ENCODE assay signal across 25 cellular contexts in the genomic region with DNA sequence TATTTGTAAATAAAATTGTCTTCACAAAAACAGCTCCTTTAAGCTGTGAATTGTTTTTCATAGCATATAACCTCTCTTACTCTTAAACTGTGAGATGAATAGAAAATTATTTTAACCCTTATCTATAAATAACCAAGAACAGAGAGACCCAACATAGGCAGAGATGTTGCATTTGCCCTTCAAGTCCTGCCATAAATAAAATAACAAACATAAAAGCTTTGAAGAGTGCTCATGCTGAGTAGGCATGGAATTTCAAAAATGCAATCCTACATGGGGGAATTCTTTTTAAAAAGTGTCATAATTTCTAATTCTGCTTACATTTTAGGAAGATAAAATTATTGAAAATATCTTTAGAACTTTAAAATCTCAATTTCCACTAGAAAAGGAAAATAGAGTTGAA.
DNase-seq lines count a peak whose midpoint lies in the region; ATAC-seq, FAIRE-seq and TF ChIP-seq lines count a peak whose summit lies in the region.
"Had no signal": no experiment of that assay in that cellular context is flagged by ENCODE, and none has a peak within 500 bp of the region (broad histone marks: within the 10 kb centered on the region; RNA-seq: fewer than 3 reads in every experiment).

No MANE protein-coding gene starts in this region.

- H3K27me3 Mint-ChIP-seq in Calu3 (ENCODE audit: unreplicated experiment): no peaks in the 10 kb centered on the region
- H3K27me3 Mint-ChIP-seq: CD4-positive, CD25-positive, alpha-beta regulatory T cell had no signal

- no peaks in the 10 kb centered on the region for H3K79me2 ChIP-seq in GM23248 (ENCODE audit: insufficient read depth)
- no peaks in the 10 kb centered on the region for H3K79me2 ChIP-seq in PC-9 (ENCODE audit: low read depth)
- no peaks in the 10 kb centered on the region for H3K79me2 ChIP-seq in H1 (ENCODE audit: control insufficient read depth in 1 of 2, insufficient read depth in 2 of 2, low read length in 2 of 2)

- H4K8ac ChIP-seq in H1 (ENCODE audit: extremely low read depth, insufficient read depth, low read length): no peak overlapping the region

- H3K4me1 Mint-ChIP-seq in Calu3 (ENCODE audit: low read depth, unreplicated experiment): no peaks in the 10 kb centered on the region
- H3K4me1 Mint-ChIP-seq: CD4-positive, CD25-positive, alpha-beta regulatory T cell had no signal

- H3K4me2 ChIP-seq in GM23248 (ENCODE audit: unreplicated experiment) (peak overlapping the region; percentile 52), PC-9 (no peak overlapping the region), H1 (ENCODE audit: insufficient read depth in 1 of 2, low read depth in 2 of 2, low read length in 2 of 2) (no peak overlapping the region), skeletal muscle satellite cell (ENCODE audit: low read length) (peak overlapping the region; percentile 9)
- H3K4me2 ChIP-seq: BLaER1 had no signal

- no peak for TF ChIP-seq RAD21 in H1 (IDR thresholded peaks at IDR 0.05 in 1 of 2, conservative IDR thresholded peaks at IDR 0.05 in 1 of 2; ENCODE audit: low read depth in 2 of 2, low read length in 2 of 2)

- no peak overlapping the region for H3K56ac ChIP-seq in H1 (replicated peaks; ENCODE audit: insufficient read length, low read depth, low read length)

- no peaks in the 10 kb centered on the region for H3K23me2 ChIP-seq in H1 (ENCODE audit: low read depth, low read length)

- intact Hi-C loops in PC-9 (cut with micrococcal nuclease; ENCODE audit: unreplicated experiment) (no loop called here), Calu3 (cut with micrococcal nuclease; ENCODE audit: unreplicated experiment) (no loop called here)

- no peak overlapping the region for H2AK5ac ChIP-seq in H1 (ENCODE audit: low read depth, low read length)

- no peak overlapping the region for H2BK120ac ChIP-seq in H1 (replicated peaks; ENCODE audit: low read depth, low read length)

- no peak for FAIRE-seq in H1 (lab: Jason Lieb, UNC)
- FAIRE-seq: D721Med, GM18507, HepG2 had no signal

- H4K20me1 ChIP-seq in GM23248 (ENCODE audit: insufficient read depth) (no peaks in the 10 kb centered on the region), PC-9 (ENCODE audit: insufficient read depth) (no peaks in the 10 kb centered on the region), H1 (replicated peaks in 1 of 2; ENCODE audit: control insufficient read depth in 1 of 2, insufficient read depth in 2 of 2, low read length in 2 of 2) (no peaks in the 10 kb centered on the region)
- H4K20me1 ChIP-seq: BLaER1 had no signal

- H3K9me2 ChIP-seq in GM23248 (ENCODE audit: insufficient read depth) (no peaks in the 10 kb centered on the region), PC-9 (ENCODE audit: insufficient read depth) (no peaks in the 10 kb centered on the region)

- H3K4me1 ChIP-seq in GM23248 (ENCODE audit: insufficient read depth) (peaks cover 8% of the 10 kb centered on the region; the same call in 1 of the 2 replicates), PC-9 (replicated peaks; ENCODE audit: insufficient read depth) (no peaks in the 10 kb centered on the region), H1 (replicated peaks in 1 of 4; ENCODE audit: control insufficient read depth in 3 of 4, insufficient read depth in 4 of 4, low read length in 3 of 4) (no peaks in the 10 kb centered on the region), skeletal muscle satellite cell (ENCODE audit: control insufficient read depth, insufficient read depth, low read length) (peaks cover 14% of the 10 kb centered on the region)
- H3K4me1 ChIP-seq: BLaER1 had no signal

- no peak overlapping the region for H3K4ac ChIP-seq in H1 (replicated peaks; ENCODE audit: insufficient read length, low read depth, low read length)

- H3K4me3 Mint-ChIP-seq in Calu3 (ENCODE audit: low read depth, unreplicated experiment): no peak overlapping the region
- H3K4me3 Mint-ChIP-seq: CD4-positive, CD25-positive, alpha-beta regulatory T cell had no signal

- no peak overlapping the region for H4K91ac ChIP-seq in H1 (replicated peaks; ENCODE audit: insufficient read length, low read length)

- no peak overlapping the region for H2BK20ac ChIP-seq in H1 (ENCODE audit: low read length)

- TF ChIP-seq EP300 in H1 (IDR thresholded peaks at IDR 0.05; ENCODE audit: borderline replicate concordance in 1 of 2, low read depth in 2 of 2, low read length in 2 of 2): no peak

- H3K18ac ChIP-seq in H1 (ENCODE audit: extremely low read depth, low read length): no peak overlapping the region

- H2BK12ac ChIP-seq in H1 (ENCODE audit: low read depth, low read length): no peak overlapping the region

- TF ChIP-seq POLR2A in H1 (IDR thresholded peaks at IDR 0.05; ENCODE audit: control extremely low read depth in 1 of 2, low read depth in 2 of 2, low read length in 2 of 2): no peak

- H3K27ac Mint-ChIP-seq in Calu3 (ENCODE audit: unreplicated experiment): no peak overlapping the region
- H3K27ac Mint-ChIP-seq: CD4-positive, CD25-positive, alpha-beta regulatory T cell had no signal

- H2BK5ac ChIP-seq in H1 (ENCODE audit: low read depth, low read length): no peak overlapping the region

- H3K36me3 Mint-ChIP-seq in Calu3 (ENCODE audit: insufficient read depth, unreplicated experiment): no peaks in the 10 kb centered on the region
- H3K36me3 Mint-ChIP-seq: CD4-positive, CD25-positive, alpha-beta regulatory T cell had no signal

- H3F3A ChIP-seq in GM23248 (ENCODE audit: insufficient read depth) (no peaks in the 10 kb centered on the region; the same call in 1 of the 2 replicates), PC-9 (ENCODE audit: insufficient read depth, low read depth) (no peaks in the 10 kb centered on the region)

- H3K9me3 Mint-ChIP-seq in Calu3 (ENCODE audit: low read depth, unreplicated experiment): no peaks in the 10 kb centered on the region

- TF ChIP-seq CTCF in PC-9 (conservative IDR thresholded peaks at IDR 0.05): no peak
- TF ChIP-seq CTCF in H1 (IDR thresholded peaks at IDR 0.05; ENCODE audit: control extremely low read depth in 1 of 3, insufficient read depth in 1 of 3, low read depth in 1 of 3, low read length in 3 of 3): no peak
- no peak for TF ChIP-seq CTCF in Calu3 (IDR thresholded peaks at IDR 0.05; ENCODE audit: unreplicated experiment)

- DNase-seq in GM23248: no peak
- DNase-seq in PC-9: no peak
- DNase-seq in H1 (ENCODE audit: low read depth in 1 of 2, low spot score in 2 of 2): no peak
- DNase-seq in SIG-M5 treated with dmso at 0.1 percent for 504 hours (lab: John Stamatoyannopoulos, UW; ENCODE audit: unreplicated experiment): no peak
- no peak for DNase-seq in Calu3
- DNase-seq: CD4-positive, CD25-positive, alpha-beta regulatory T cell; GOT3; Karpas-422; MV-4-11; NCI-H1105; NCI-H146; NCI-H2029; NCI-H446 treated with DMSO at 0.1 percent for 48 hours; NCI-H526; NCI-H82; SHP77 had no signal

- no peak overlapping the region for H3K9ac ChIP-seq in GM23248
- no peak overlapping the region for H3K9ac ChIP-seq in H1 (replicated peaks in 1 of 4; ENCODE audit: extremely low read depth in 1 of 4, low read depth in 3 of 4, low read length in 3 of 4)
- no peak overlapping the region for H3K9ac ChIP-seq in skeletal muscle satellite cell (ENCODE audit: low read depth, low read length)
- H3K9ac ChIP-seq: BLaER1 had no signal

- POLR2A ChIA-PET in PC-9 (lab: Charles Lee; ENCODE audit: unreplicated experiment): no interaction called here
- POLR2A ChIA-PET in H1 (lab: Charles Lee; ENCODE audit: partially characterized antibody): no interaction called here

- BruUV-seq in PC-9 (replicated peaks; lab: Mats Ljungman, UMichigan) (no TSS peak), Calu3 (replicated peaks; lab: Mats Ljungman, UMichigan) (no TSS peak)

- H3K27me3 ChIP-seq in GM23248 (replicated peaks; ENCODE audit: insufficient read depth): no peaks in the 10 kb centered on the region
- H3K27me3 ChIP-seq in PC-9 (ENCODE audit: insufficient read depth, low read depth): no peaks in the 10 kb centered on the region
- H3K27me3 ChIP-seq in H1 (replicated peaks in 1 of 4; ENCODE audit: control insufficient read depth in 3 of 4, extremely low read depth in 1 of 4, insufficient read depth in 3 of 4, low read length in 3 of 4): no peaks in the 10 kb centered on the region
- no peaks in the 10 kb centered on the region for H3K27me3 ChIP-seq in skeletal muscle satellite cell (ENCODE audit: control insufficient read depth, insufficient read depth, low read length)
- H3K27me3 ChIP-seq: BLaER1 had no signal

- CTCF ChIA-PET in PC-9 (lab: Charles Lee) (no interaction called here), H1 (lab: Charles Lee; ENCODE audit: partially characterized antibody) (interaction anchor here (1.5 kb wide), 1 partner anchor 45 kb away, joined by 5 read pairs; no protein-coding TSS in a partner anchor), Calu3 (lab: Charles Lee) (interaction anchor here (0.7 kb wide), 1 partner anchor 218 kb away, joined by 5 read pairs; no protein-coding TSS in a partner anchor)

- no peak overlapping the region for H3K23ac ChIP-seq in H1 (ENCODE audit: insufficient read length)

- H3K36me3 ChIP-seq in GM23248 (ENCODE audit: low read depth) (no peaks in the 10 kb centered on the region), PC-9 (ENCODE audit: low read depth) (no peaks in the 10 kb centered on the region), H1 (ENCODE audit: control insufficient read depth in 2 of 4, insufficient read depth in 4 of 4, low read length in 3 of 4) (no peaks in the 10 kb centered on the region), skeletal muscle satellite cell (ENCODE audit: insufficient read depth, low read length) (no peaks in the 10 kb centered on the region)
- H3K36me3 ChIP-seq: BLaER1 had no signal

- H2AFZ ChIP-seq in GM23248: 0 out of 2 replicates have a peak overlapping the region, but pooled peaks have one; percentile 3
- 0 out of 2 replicates have a peak overlapping the region, but pooled peaks have one; percentile 24 for H2AFZ ChIP-seq in PC-9
- H2AFZ ChIP-seq in H1 (ENCODE audit: low read length): no peak overlapping the region

- H3K79me1 ChIP-seq in H1 (ENCODE audit: low read depth, low read length): no peaks in the 10 kb centered on the region

- no peak overlapping the region for H3K27ac ChIP-seq in GM23248
- no peak overlapping the region for H3K27ac ChIP-seq in PC-9
- H3K27ac ChIP-seq in H1 (ENCODE audit: low read depth, low read length): no peak overlapping the region
- H3K27ac ChIP-seq: BLaER1, RWPE1 had no signal

- no peak for ATAC-seq in GM21447 (IDR thresholded peaks at IDR 0.05; ENCODE audit: unreplicated experiment)
- ATAC-seq: HCT116, HepG2, SK-N-SH treated with all-trans-retinoic acid at 6 μM for 48 hours had no signal

- in situ Hi-C loops in GM23248 (cut with MboI): no loop called here

- no peak overlapping the region for H4K5ac ChIP-seq in H1 (ENCODE audit: insufficient read length, low read depth, low read length)

- H3K9me3 ChIP-seq in GM23248 (ENCODE audit: low read depth) (no peaks in the 10 kb centered on the region), PC-9 (ENCODE audit: insufficient read depth, low read depth) (no peaks in the 10 kb centered on the region), H1 (ENCODE audit: insufficient read depth in 2 of 2, low read depth in 1 of 2, low read length in 1 of 2) (no peaks in the 10 kb centered on the region; a peak in 1 of 4 replicates), skeletal muscle satellite cell (replicated peaks; ENCODE audit: low read length) (no peaks in the 10 kb centered on the region)
- H3K9me3 ChIP-seq: BLaER1 had no signal

- no peak overlapping the region for H2BK15ac ChIP-seq in H1 (ENCODE audit: low read length)

- no peak overlapping the region for H3K14ac ChIP-seq in H1 (ENCODE audit: insufficient read length)

- H3K4me3 ChIP-seq in GM23248: peak overlapping the region; percentile 32
- H3K4me3 ChIP-seq in PC-9: no peak overlapping the region
- no peak overlapping the region for H3K4me3 ChIP-seq in H1 (ENCODE audit: extremely low read depth in 1 of 4, insufficient read depth in 2 of 4, low read depth in 3 of 4, low read length in 4 of 4)
- H3K4me3 ChIP-seq in skeletal muscle satellite cell (ENCODE audit: low read length): no peak overlapping the region
- H3K4me3 ChIP-seq: BLaER1 had no signal

Comparison
In these comparisons a context has a peak if more than half of its experiments do, and no peak if none do; other contexts are left out.
1. H3K4me2 ChIP-seq: peak in GM23248 (single experiment) and skeletal muscle satellite cell (single experiment); none in PC-9 (single experiment) and H1 (0 of 2).